Comparison of ENCODE assay signal across 28 cellular contexts in the genomic region with DNA sequence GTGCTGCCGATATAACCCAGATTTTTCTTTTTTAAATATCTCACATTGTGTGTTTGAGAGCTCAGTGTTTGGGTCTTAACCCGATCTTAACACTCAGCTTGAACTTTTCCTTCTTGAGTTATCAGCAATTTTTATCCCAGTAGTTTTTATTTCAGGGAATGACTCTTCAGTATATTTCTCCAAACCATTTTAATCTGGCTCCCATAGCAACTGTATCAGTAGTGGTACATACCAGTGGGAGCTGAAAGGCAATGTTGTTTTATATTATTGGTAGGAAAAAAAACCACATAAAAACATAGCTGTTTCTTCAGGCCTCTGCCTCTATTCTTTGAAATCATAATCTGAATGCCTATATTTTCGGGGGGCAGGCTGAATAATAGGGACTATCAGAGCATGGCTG.
"Had no signal": no experiment of that assay in that cellular context is flagged by ENCODE, and none has a peak within 500 bp of the region (broad histone marks: within the 10 kb centered on the region; RNA-seq: fewer than 3 reads in every experiment).

No MANE protein-coding gene starts in this region.

- H3K27me3 ChIP-seq: body of pancreas, dorsolateral prefrontal cortex, foreskin keratinocyte, gastrocnemius medialis had no signal

- H3K27ac ChIP-seq: body of pancreas, coronary artery, foreskin keratinocyte, gastrocnemius medialis, WERI-Rb-1 had no signal

- H3K4me3 ChIP-seq: body of pancreas, coronary artery, dorsolateral prefrontal cortex, gastrocnemius medialis had no signal

- H3K36me3 ChIP-seq: gastrocnemius medialis, WERI-Rb-1 had no signal

- ATAC-seq: activated CD4-positive, CD25-positive, alpha-beta regulatory T cell treated with anti-CD3 and anti-CD28 coated beads, Interleukin-2, amount 50 U/mL, for 24 hours; activated CD8-positive, alpha-beta T cell treated with anti-CD3 and anti-CD28 coated beads for 36 hours; activated T-cell treated with anti-CD3 and anti-CD28 coated beads, Interleukin-2, amount 50 U/mL, for 4 hours; activated T-helper 17 cell treated with anti-CD3 and anti-CD28 coated beads, Interleukin-2, amount 50 U/mL, for 72 hours; body of pancreas; esophagus mucosa; foreskin keratinocyte; gastrocnemius medialis; T-helper 17 cell had no signal

- H3K4me1 ChIP-seq: body of pancreas, foreskin keratinocyte had no signal

- DNase-seq: activated B cell treated with CpG ODN at 0.5 μM for 24 hours; activated CD4-positive, alpha-beta T cell treated with anti-CD3 and anti-CD28 coated beads for 48 hours; activated CD4-positive, alpha-beta T cell treated with anti-CD3 and anti-CD28 coated beads, Interleukin-2, amount 50 U/mL, for 1 hour; activated CD4-positive, alpha-beta T cell treated with anti-CD3 and anti-CD28 coated beads, Interleukin-2, amount 50 U/mL, for 48 hours; activated CD8-positive, alpha-beta memory T cell treated with anti-CD3 and anti-CD28 coated beads for 24 hours; activated CD8-positive, alpha-beta T cell treated with anti-CD3 and anti-CD28 coated beads for 36 hours; activated effector memory CD4-positive, alpha-beta T cell treated with Interleukin-2 at 50 U/mL for 16 hours; activated gamma-delta T cell treated with Interleukin-2 at 50 U/mL for 16 hours; activated naive CD4-positive, alpha-beta T cell treated with anti-CD3 and anti-CD28 coated beads, Interleukin-2, amount 50 U/mL, for 16 hours; activated naive CD4-positive, alpha-beta T cell treated with Interleukin-2 at 50 U/mL for 16 hours; activated T-cell treated with anti-CD3 and anti-CD28 coated beads, Interleukin-2, amount 50 U/mL, for 4 hours; amniotic stem cell; anterior cingulate cortex; body of pancreas; dorsolateral prefrontal cortex; effector memory CD4-positive, alpha-beta T cell; endodermal cell; foreskin keratinocyte; gastrocnemius medialis; glutamatergic neuron; T-helper 1 cell; T-helper 17 cell; T1000; WERI-Rb-1 had no signal

- H3K9me3 ChIP-seq: body of pancreas, gastrocnemius medialis had no signal
